30 cellular contexts compared by ENCODE assay signal in the genomic region with DNA sequence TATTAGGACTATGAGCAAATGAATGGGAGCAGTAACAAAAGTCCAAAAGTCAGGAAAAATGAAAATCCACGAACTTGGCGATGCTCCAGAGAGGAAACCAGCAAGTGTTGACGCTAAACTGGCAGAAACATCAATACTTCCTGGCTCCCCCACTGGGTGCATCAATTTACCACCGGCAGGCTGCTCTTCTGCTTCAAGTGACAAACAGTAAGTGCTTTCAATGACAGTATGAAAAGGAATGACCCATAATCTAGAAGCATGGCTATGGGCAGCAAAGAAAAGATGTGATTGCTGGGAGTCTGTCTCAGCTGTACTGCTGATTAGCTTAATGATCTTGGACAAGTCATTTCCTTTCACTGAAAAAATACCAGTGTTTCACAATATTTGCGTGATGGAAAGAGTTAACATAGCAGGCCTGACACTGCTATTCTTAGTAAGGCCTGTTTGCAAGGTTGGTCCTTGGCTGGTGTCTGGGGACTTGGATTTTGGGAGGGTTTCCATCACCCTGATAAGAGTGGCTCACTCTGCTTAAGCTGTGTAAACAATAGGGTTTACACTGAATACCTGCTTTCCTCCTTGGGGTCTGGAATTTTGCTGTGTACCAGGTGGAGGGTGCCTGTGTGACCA. TPM values are rescaled to one million over a fixed set of nuclear protein-coding genes. Genes with fewer than 3 reads are reported as not detected.
DNase-seq lines count a peak whose midpoint lies in the region; ATAC-seq, FAIRE-seq and TF ChIP-seq lines count a peak whose summit lies in the region.
"Had no signal": no experiment of that assay in that cellular context is flagged by ENCODE, and none has a peak within 500 bp of the region (broad histone marks: within the 10 kb centered on the region; RNA-seq: fewer than 3 reads in every experiment).

No MANE protein-coding gene starts in this region.

- H3K79me2 ChIP-seq in endothelial cell of umbilical vein (ENCODE audit: control insufficient read depth, insufficient read depth, low read length): peaks cover 57% of the 10 kb centered on the region

- H3K36me3 Mint-ChIP-seq in natural killer cell treated with Interleukin-12 subunit alpha and Interleukin-12 subunit beta and Interleukin-15 and Interleukin-18, amount 100 ng/mL, for 72 hours: no peaks in the 10 kb centered on the region
- H3K36me3 Mint-ChIP-seq in natural killer cell: no peaks in the 10 kb centered on the region

- H3K27ac Mint-ChIP-seq in natural killer cell treated with Interleukin-12 subunit alpha and Interleukin-12 subunit beta and Interleukin-15 and Interleukin-18, amount 100 ng/mL, for 72 hours: no peak overlapping the region
- no peak overlapping the region for H3K27ac Mint-ChIP-seq in natural killer cell
- H3K27ac Mint-ChIP-seq: activated naive CD4-positive, alpha-beta T cell treated with anti-CD3 and anti-CD28 coated beads, Interleukin-2, amount 50 U/mL, for 24 hours; activated T-cell treated with anti-CD3 and anti-CD28 coated beads, Interleukin-2, amount 50 U/mL, for 72 hours; CD4-positive, alpha-beta T cell; GM23338; T-cell had no signal

- peaks cover 18 to 24% of the 10 kb centered on the region in 2 donors for H3K4me1 Mint-ChIP-seq in natural killer cell treated with Interleukin-12 subunit alpha and Interleukin-12 subunit beta and Interleukin-15 and Interleukin-18, amount 100 ng/mL, for 72 hours (ENCODE audit: low read depth in 2 of 2)
- H3K4me1 Mint-ChIP-seq in natural killer cell: peaks cover 11 to 32% of the 10 kb centered on the region in 2 donors

- POLR2A ChIA-PET in endothelial cell of umbilical vein (lab: Charles Lee): interaction anchor here (0.6 kb wide), 1 partner anchor 63 kb away, joined by 4 read pairs; no protein-coding TSS in a partner anchor

- no peak for TF ChIP-seq POLR2A in endothelial cell of umbilical vein (IDR thresholded peaks at IDR 0.05; ENCODE audit: low read depth, low read length)

- H3K27ac ChIP-seq in endothelial cell of umbilical vein (ENCODE audit: insufficient read depth, low read depth, low read length): peak overlapping the region; percentile 65
- H3K27ac ChIP-seq: ascending aorta, dorsolateral prefrontal cortex, Peyer's patch, right lobe of liver had no signal

- TF ChIP-seq CTCF in natural killer cell (IDR thresholded peaks at IDR 0.05) (no peak), endothelial cell of umbilical vein (IDR thresholded peaks at IDR 0.05; ENCODE audit: extremely low read depth in 1 of 2, insufficient read depth in 1 of 2, low read depth in 1 of 2, low read length in 2 of 2) (no peak)

- peaks cover 29% of the 10 kb centered on the region for H3K4me1 ChIP-seq in endothelial cell of umbilical vein (ENCODE audit: control insufficient read depth, extremely low read depth, insufficient read depth, low read length)
- H3K4me1 ChIP-seq: ascending aorta, Peyer's patch had no signal

- intact Hi-C loops in natural killer cell (cut with micrococcal nuclease): no loop called here
- intact Hi-C loops in endothelial cell of umbilical vein (cut with micrococcal nuclease): loop anchor here (1.0 kb wide), 1 partner anchor 43 kb away; no protein-coding TSS in a partner anchor

- peak; percentile 97 for FAIRE-seq in endothelial cell of umbilical vein (lab: Jason Lieb, UNC)
- FAIRE-seq: GM18507, kidney had no signal

- H3K27me3 ChIP-seq in endothelial cell of umbilical vein (ENCODE audit: control insufficient read depth in 2 of 2, insufficient read depth in 2 of 2, low read length in 2 of 2): no peaks in the 10 kb centered on the region
- H3K27me3 ChIP-seq: ascending aorta, Peyer's patch, right lobe of liver had no signal

- no peak for DNase-seq in natural killer cell treated with Interleukin-12 subunit alpha and Interleukin-12 subunit beta and Interleukin-15 and Interleukin-18, amount 100 ng/mL, for 72 hours (ENCODE audit: low spot score)
- no peak for DNase-seq in natural killer cell
- DNase-seq in NCI-H524 treated with DMSO at 0.1 percent for 48 hours (lab: John Stamatoyannopoulos, UW): peak; percentile 40
- DNase-seq in endothelial cell of umbilical vein (ENCODE audit: low read depth, low spot score): peak; percentile 52
- no peak for DNase-seq in HT-29 (ENCODE audit: low spot score)
- no peak for DNase-seq in AG08396 (ENCODE audit: low spot score)
- DNase-seq: activated T-cell treated with anti-CD3 and anti-CD28 coated beads, Interleukin-2, amount 50 U/mL, for 72 hours; caudate nucleus; CD4-positive, alpha-beta T cell; dorsolateral prefrontal cortex; GDM1; glutamatergic neuron; kidney; mammary epithelial cell; NCI-H1694; NCI-H345; Peyer's patch; right lobe of liver; SIG-M5; stimulated activated CD4-positive, alpha-beta T cell treated with anti-CD3 and anti-CD28 coated beads, Interleukin-4, amount 100 ng/mL, for 4 hours; stimulated activated naive CD4-positive, alpha-beta T cell; T-cell had no signal

- H3K9me3 ChIP-seq in endothelial cell of umbilical vein (replicated peaks; ENCODE audit: control insufficient read depth, insufficient read depth, low read length): no peaks in the 10 kb centered on the region
- H3K9me3 ChIP-seq: ascending aorta, Peyer's patch, right lobe of liver had no signal

- no peaks in the 10 kb centered on the region for H4K20me1 ChIP-seq in endothelial cell of umbilical vein (replicated peaks; ENCODE audit: control insufficient read depth, extremely low read depth, insufficient read depth, low read length)

- no peak overlapping the region for H3K4me3 Mint-ChIP-seq in natural killer cell treated with Interleukin-12 subunit alpha and Interleukin-12 subunit beta and Interleukin-15 and Interleukin-18, amount 100 ng/mL, for 72 hours
- H3K4me3 Mint-ChIP-seq in natural killer cell: no peak overlapping the region
- H3K4me3 Mint-ChIP-seq: activated naive CD4-positive, alpha-beta T cell treated with anti-CD3 and anti-CD28 coated beads, Interleukin-2, amount 50 U/mL, for 24 hours; activated T-cell treated with anti-CD3 and anti-CD28 coated beads, Interleukin-2, amount 50 U/mL, for 72 hours; CD4-positive, alpha-beta T cell; GM23338; T-cell had no signal

- H3K27me3 Mint-ChIP-seq in natural killer cell treated with Interleukin-12 subunit alpha and Interleukin-12 subunit beta and Interleukin-15 and Interleukin-18, amount 100 ng/mL, for 72 hours: peaks cover 0 to 7% of the 10 kb centered on the region in 2 donors
- H3K27me3 Mint-ChIP-seq in natural killer cell (ENCODE audit: low read depth in 2 of 2): no peaks in the 10 kb centered on the region
- H3K27me3 Mint-ChIP-seq: activated naive CD4-positive, alpha-beta T cell treated with anti-CD3 and anti-CD28 coated beads, Interleukin-2, amount 50 U/mL, for 24 hours; CD4-positive, alpha-beta T cell; T-cell had no signal

- peak overlapping the region; percentile 33 for H3K4me2 ChIP-seq in endothelial cell of umbilical vein (ENCODE audit: insufficient read depth, low read length)
- H3K4me2 ChIP-seq: GM23338 had no signal

- no TSS peak for BruUV-seq in endothelial cell of umbilical vein (replicated peaks; lab: Mats Ljungman, UMichigan)

- dilution Hi-C loops in endothelial cell of umbilical vein (cut with MboI; ENCODE audit: extremely low pct_ligation_motif_present, low sequenced_read_pairs): no loop called here

- H3K4me3 ChIP-seq in endothelial cell of umbilical vein (replicated peaks in 1 of 3; ENCODE audit: insufficient read depth in 1 of 3, low read depth in 1 of 3, low read length in 3 of 3): no peak overlapping the region
- H3K4me3 ChIP-seq: ascending aorta, dorsolateral prefrontal cortex, GM23338, Peyer's patch, right lobe of liver had no signal

- ATAC-seq in natural killer cell treated with Interleukin-12 subunit alpha and Interleukin-12 subunit beta and Interleukin-15 and Interleukin-18, amount 100 ng/mL, for 72 hours: peak; percentile 46 to 50
- ATAC-seq in natural killer cell: no peak
- no peak for ATAC-seq in HG03565 (IDR thresholded peaks at IDR 0.05; ENCODE audit: unreplicated experiment)
- ATAC-seq: activated CD4-positive, CD25-positive, alpha-beta regulatory T cell treated with anti-CD3 and anti-CD28 coated beads, Interleukin-2, amount 50 U/mL, for 24 hours; GM23338; T-cell had no signal

- no peaks in the 10 kb centered on the region for H3K9me3 Mint-ChIP-seq in natural killer cell treated with Interleukin-12 subunit alpha and Interleukin-12 subunit beta and Interleukin-15 and Interleukin-18, amount 100 ng/mL, for 72 hours
- H3K9me3 Mint-ChIP-seq in natural killer cell: no peaks in the 10 kb centered on the region
- H3K9me3 Mint-ChIP-seq: activated naive CD4-positive, alpha-beta T cell treated with anti-CD3 and anti-CD28 coated beads, Interleukin-2, amount 50 U/mL, for 24 hours; activated T-cell treated with anti-CD3 and anti-CD28 coated beads, Interleukin-2, amount 50 U/mL, for 72 hours; CD4-positive, alpha-beta T cell; GM23338; T-cell had no signal

- no peak overlapping the region for H3K9ac ChIP-seq in endothelial cell of umbilical vein (replicated peaks; ENCODE audit: extremely low read depth, insufficient read depth, low read length)

- no peaks in the 10 kb centered on the region for H3K36me3 ChIP-seq in endothelial cell of umbilical vein (ENCODE audit: control insufficient read depth in 2 of 2, extremely low read depth in 1 of 2, insufficient read depth in 2 of 2, low read length in 2 of 2)
- H3K36me3 ChIP-seq: ascending aorta, Peyer's patch, right lobe of liver had no signal

- no peaks in the 10 kb centered on the region for H3K9me1 ChIP-seq in endothelial cell of umbilical vein (replicated peaks; ENCODE audit: control insufficient read depth, extremely low read depth, insufficient read depth, low read length)

- CTCF ChIA-PET in endothelial cell of umbilical vein (lab: Charles Lee): interaction anchor here (1.0 to 1.7 kb wide), 2 partner anchors 10 to 43 kb away, joined by 4 to 5 read pairs; no protein-coding TSS in a partner anchor

- H2AFZ ChIP-seq in endothelial cell of umbilical vein (ENCODE audit: low read depth, low read length): no peak overlapping the region
- H2AFZ ChIP-seq: GM23338 had no signal

RNA-seq across cellular contexts. Expression of a gene that starts 8.7 kb away (rescaled TPM):
- 10 to 100 TPM; 17.8 to 20.4 TPM for total RNA-seq in natural killer cell treated with Interleukin-12 subunit alpha and Interleukin-12 subunit beta and Interleukin-15 and Interleukin-18, amount 100 ng/mL, for 72 hours
- total RNA-seq in natural killer cell (10 to 100 TPM; 20.0 to 24.3 (median 24.0) TPM), endothelial cell of umbilical vein (29.5 and 31.8 TPM in 2 replicates)
- polyA plus RNA-seq in endothelial cell of umbilical vein: 6.9 and 9.1 TPM in 2 replicates
- polyA plus RNA-seq in endothelial cell of umbilical vein (2011; cell fraction: cytosol; rRNA removed): 10.8 and 11.1 TPM in 2 replicates
- 23.0 and 32.7 TPM in 2 replicates for polyA plus RNA-seq in endothelial cell of umbilical vein (2011; cell fraction: nucleus; rRNA removed)
- polyA plus RNA-seq in endothelial cell of umbilical vein (2012): 18.4 and 27.5 TPM in 2 replicates
- polyA minus RNA-seq in endothelial cell of umbilical vein: 23.3 and 29.5 TPM in 2 replicates
- 14.3 TPM for polyA minus RNA-seq in endothelial cell of umbilical vein (2011; cell fraction: cytosol; rRNA and poly(A)+ RNA removed)
- polyA minus RNA-seq in endothelial cell of umbilical vein (2011; cell fraction: nucleus; rRNA and poly(A)+ RNA removed): 30.4 and 47.4 TPM in 2 replicates
- total RNA-seq in HT-29 (2014; rRNA removed; shearing (Covaris generic)): 0.94 and 1.0 TPM in 2 replicates

RNA-seq across cellular contexts. Expression of a gene that starts 41.1 kb away (rescaled TPM):
- not detected for total RNA-seq in natural killer cell treated with Interleukin-12 subunit alpha and Interleukin-12 subunit beta and Interleukin-15 and Interleukin-18, amount 100 ng/mL, for 72 hours
- not detected for total RNA-seq in natural killer cell
- total RNA-seq in endothelial cell of umbilical vein: not detected in 2 replicates
- polyA plus RNA-seq in endothelial cell of umbilical vein: not detected in 2 replicates
- polyA plus RNA-seq in endothelial cell of umbilical vein (2011; cell fraction: cytosol; rRNA removed): not detected in 2 replicates
- not detected in 2 replicates for polyA plus RNA-seq in endothelial cell of umbilical vein (2011; cell fraction: nucleus; rRNA removed)
- not detected in 2 replicates for polyA plus RNA-seq in endothelial cell of umbilical vein (2012)
- polyA minus RNA-seq in endothelial cell of umbilical vein: not detected in 2 replicates
- polyA minus RNA-seq in endothelial cell of umbilical vein (2011; cell fraction: cytosol; rRNA and poly(A)+ RNA removed): not detected
- not detected in 2 replicates for polyA minus RNA-seq in endothelial cell of umbilical vein (2011; cell fraction: nucleus; rRNA and poly(A)+ RNA removed)
- total RNA-seq in HT-29 (2014; rRNA removed; shearing (Covaris generic)): not detected in 2 replicates
- total RNA-seq: activated T-cell treated with anti-CD3 and anti-CD28 coated beads, Interleukin-2, amount 50 U/mL, for 72 hours; ascending aorta; CD4-positive, alpha-beta T cell; dorsolateral prefrontal cortex; GM23338; kidney; mammary epithelial cell; Peyer's patch; posterior vena cava; T-cell had no signal
- polyA plus RNA-seq: GM23338, mammary epithelial cell, thymus had no signal

Comparison
In these comparisons a context has a peak if more than half of its experiments do, and no peak if none do; other contexts are left out.
1. ATAC-seq: peak in natural killer cell treated with Interleukin-12 subunit alpha and Interleukin-12 subunit beta and Interleukin-15 and Interleukin-18, amount 100 ng/mL, for 72 hours (2 of 2); none in natural killer cell (0 of 3) and HG03565 (single experiment).
2. DNase-seq: peak in NCI-H524 treated with DMSO at 0.1 percent for 48 hours (single experiment) and endothelial cell of umbilical vein (single experiment); none in natural killer cell treated with Interleukin-12 subunit alpha and Interleukin-12 subunit beta and Interleukin-15 and Interleukin-18, amount 100 ng/mL, for 72 hours (single experiment), natural killer cell (single experiment), HT-29 (single experiment) and AG08396 (single experiment).